8 cellular contexts compared by ENCODE assay signal in genomic region chr2:27216416-27217137, GRCh38. TPM values are rescaled to one million over a fixed set of nuclear protein-coding genes. Genes with fewer than 3 reads are reported as not detected.
DNase-seq lines count a peak whose midpoint lies in the region; ATAC-seq and TF ChIP-seq lines count a peak whose summit lies in the region.

No MANE protein-coding gene starts in this region.

- no peak for TF ChIP-seq CTCF in GM12875 (IDR thresholded peaks at IDR 0.05; ENCODE audit: borderline replicate concordance, insufficient read depth, low read depth, low read length)
- no peak for TF ChIP-seq CTCF in RWPE2 (IDR thresholded peaks at IDR 0.05; ENCODE audit: poor library complexity, severe bottlenecking)
- no peak for TF ChIP-seq CTCF in esophagus squamous epithelium (IDR thresholded peaks at IDR 0.05)
- TF ChIP-seq CTCF in retinal pigment epithelial cell (conservative IDR thresholded peaks at IDR 0.05; ENCODE audit: low read depth, low read length): no peak

- peak overlapping the region; percentile 90 for H3K4me3 ChIP-seq in GM12875 (ENCODE audit: low read depth, low read length)
- peak overlapping the region; percentile 87 for H3K4me3 ChIP-seq in RWPE2 (ENCODE audit: severe bottlenecking)
- H3K4me3 ChIP-seq in esophagus squamous epithelium: peak overlapping the region; percentile 50 to 72 (median 68)
- peak overlapping the region; percentile 74 for H3K4me3 ChIP-seq in retinal pigment epithelial cell (ENCODE audit: low read length)

- no peak for ATAC-seq in RWPE2 (ENCODE audit: low read depth)

- H3K27ac ChIP-seq in RWPE2 (ENCODE audit: poor library complexity, severe bottlenecking) (peak overlapping the region; percentile 53), esophagus squamous epithelium (peak overlapping the region; percentile 74 to 85 (median 81))

- H3K4me1 ChIP-seq in RWPE2 (ENCODE audit: insufficient read depth, poor library complexity, severe bottlenecking): peaks cover 9% of the 10 kb centered on the region
- H3K4me1 ChIP-seq in esophagus squamous epithelium: peaks cover 13 to 36% (median 23%) of the 10 kb centered on the region in 3 donors

- no peaks in the 10 kb centered on the region for H3K9me3 ChIP-seq in RWPE2 (ENCODE audit: severe bottlenecking)
- no peaks in the 10 kb centered on the region for H3K9me3 ChIP-seq in esophagus squamous epithelium

- no peak for DNase-seq in RWPE2 (ENCODE audit: low spot score)
- DNase-seq in esophagus squamous epithelium (lab: John Stamatoyannopoulos, UW): no peak
- DNase-seq in retinal pigment epithelial cell (ENCODE audit: low read depth): no peak
- no peak for DNase-seq in inferior parietal cortex (ENCODE audit: extremely low spot score)
- DNase-seq in C1 segment of cervical spinal cord (lab: John Stamatoyannopoulos, UW): no peak
- no peak for DNase-seq in Ammon's horn (ENCODE audit: low spot score)
- DNase-seq in NCI-H1092 (lab: John Stamatoyannopoulos, UW): no peak

- 71 to 78% methylated on average over 13 of the region's 13 CpGs for WGBS in esophagus squamous epithelium, 2 donors

- H3K36me3 ChIP-seq in RWPE2 (ENCODE audit: low read depth) (peaks cover 73% of the 10 kb centered on the region), esophagus squamous epithelium (peaks cover 0 to 36% (median 0%) of the 10 kb centered on the region in 3 donors)

- TF ChIP-seq POLR2A in esophagus squamous epithelium (IDR thresholded peaks at IDR 0.05): no peak

- no peaks in the 10 kb centered on the region for H3K27me3 ChIP-seq in RWPE2 (ENCODE audit: insufficient read depth, poor library complexity, severe bottlenecking)
- no peaks in the 10 kb centered on the region for H3K27me3 ChIP-seq in esophagus squamous epithelium

- intact Hi-C loops in esophagus squamous epithelium (cut with DNase I): no loop called here

RNA-seq across cellular contexts. Expression of gene CAD, which starts 0.6 kb away (rescaled TPM):
- 10 to 100 TPM; 17.6 to 34.5 (median 22.0) TPM for total RNA-seq in esophagus squamous epithelium

RNA-seq across cellular contexts. Expression of gene SLC5A6, which starts 4.5 kb away (rescaled TPM):
- total RNA-seq in esophagus squamous epithelium: 10 to 100 TPM; 13.5 to 38.6 (median 23.2) TPM

RNA-seq across cellular contexts. Expression of gene ATRAID, which starts 4.7 kb away (rescaled TPM):
- 100 to 1,000 TPM in 2 of 4 donors, 10 to 100 TPM in 2; 57.1 to 124 (median 91.0) TPM for total RNA-seq in esophagus squamous epithelium

RNA-seq across cellular contexts. Expression of gene SLC30A3, which starts 46.3 kb away (rescaled TPM):
- total RNA-seq in esophagus squamous epithelium: under 1 TPM in 2 of 4 donors, not detected in 2; 0.18 to 0.19 TPM

RNA-seq across cellular contexts. Expression of gene DNAJC5G, which starts 58.7 kb away (rescaled TPM):
- under 1 TPM in 1 of 4 donors, not detected in 3; 0.38 TPM for total RNA-seq in esophagus squamous epithelium
